ENCODE assay signal across 9 cellular contexts in genomic region chr6:26613717-26614683, GRCh38. TPM values are rescaled to one million over a fixed set of nuclear protein-coding genes. Genes with fewer than 3 reads are reported as not detected.
A peak's percentile ranks its signal among the peaks of the same experiment; 100 is the strongest.
DNase-seq lines count a peak whose midpoint lies in the region; ATAC-seq and TF ChIP-seq lines count a peak whose summit lies in the region.
"Had no signal": no experiment of that assay in that cellular context is flagged by ENCODE, and none has a peak within 500 bp of the region (broad histone marks: within the 10 kb centered on the region; RNA-seq: fewer than 3 reads in every experiment).

No MANE protein-coding gene starts in this region.

- peaks cover 39 to 58% of the 10 kb centered on the region in 2 donors for H3K27me3 Mint-ChIP-seq in CD8-positive, alpha-beta memory T cell
- H3K27me3 Mint-ChIP-seq in activated CD8-positive, alpha-beta memory T cell treated with anti-CD3 and anti-CD28 coated beads, Interleukin-2, amount 10 ng/mL, durations not matched to agents 7 days and 5 days, result peaks cover 45% of the 10 kb centered on the region
- H3K27me3 Mint-ChIP-seq in glutamatergic neuron (ENCODE audit: unreplicated experiment), result peaks cover 23% of the 10 kb centered on the region

- peak in 1 of 5 donors; percentile 50 for DNase-seq in CD8-positive, alpha-beta memory T cell
- DNase-seq in activated CD8-positive, alpha-beta memory T cell treated with anti-CD3 and anti-CD28 coated beads, Interleukin-2, amount 10 ng/mL, durations not matched to agents 7 days and 5 days, result no peak
- DNase-seq in glutamatergic neuron (peak; percentile 41), osteoblast (ENCODE audit: insufficient read length, low spot score, missing footprints) (peak; percentile 66), NCI-H226 (no peak), HuH-7 (ENCODE audit: low spot score) (no peak), AG08396 (ENCODE audit: low spot score) (no peak)
- DNase-seq: NCI-H510A had no signal

- TF ChIP-seq CTCF in glutamatergic neuron (IDR thresholded peaks at IDR 0.05; ENCODE audit: partially characterized antibody, unreplicated experiment), result no peak
- no peak for TF ChIP-seq CTCF in osteoblast (IDR thresholded peaks at IDR 0.05; ENCODE audit: extremely low read depth, low read depth, low read length)

- POLR2A ChIA-PET in CD8-positive, alpha-beta memory T cell (lab: Charles Lee), result no interaction called here

- no peak overlapping the region for H2AFZ ChIP-seq in osteoblast (ENCODE audit: low read length)

- H3K9me3 Mint-ChIP-seq in CD8-positive, alpha-beta memory T cell, result peaks cover 0 to 9% (median 0%) of the 10 kb centered on the region in 5 donors
- peaks cover 3% of the 10 kb centered on the region for H3K9me3 Mint-ChIP-seq in activated CD8-positive, alpha-beta memory T cell treated with anti-CD3 and anti-CD28 coated beads, Interleukin-2, amount 10 ng/mL, durations not matched to agents 7 days and 5 days (ENCODE audit: low read depth)
- peaks cover 9% of the 10 kb centered on the region for H3K9me3 Mint-ChIP-seq in glutamatergic neuron (ENCODE audit: unreplicated experiment)

- H3K4me1 ChIP-seq in CD8-positive, alpha-beta memory T cell (ENCODE audit: insufficient read depth, low read length), result peaks cover 14% of the 10 kb centered on the region
- H3K4me1 ChIP-seq in osteoblast (ENCODE audit: insufficient read depth, low read length), result no peaks in the 10 kb centered on the region

- peak overlapping the region in 3 of 8 donors; percentile 3 to 57 (median 47) for H3K27ac Mint-ChIP-seq in CD8-positive, alpha-beta memory T cell
- H3K27ac Mint-ChIP-seq in activated CD8-positive, alpha-beta memory T cell treated with anti-CD3 and anti-CD28 coated beads, Interleukin-2, amount 10 ng/mL, durations not matched to agents 7 days and 5 days, result no peak overlapping the region
- no peak overlapping the region for H3K27ac Mint-ChIP-seq in glutamatergic neuron (ENCODE audit: unreplicated experiment)

- no peaks in the 10 kb centered on the region for H4K20me1 ChIP-seq in osteoblast (ENCODE audit: insufficient read depth, low read length)

- H3K27me3 ChIP-seq in CD8-positive, alpha-beta memory T cell (ENCODE audit: insufficient read depth, low read length, poor library complexity, severe bottlenecking), result peaks cover 20% of the 10 kb centered on the region
- H3K27me3 ChIP-seq in osteoblast (ENCODE audit: insufficient read depth, low read length), result peaks cover 49% of the 10 kb centered on the region

- no peaks in the 10 kb centered on the region for H3K36me3 ChIP-seq in CD8-positive, alpha-beta memory T cell (ENCODE audit: insufficient read depth, low read length)
- no peaks in the 10 kb centered on the region for H3K36me3 ChIP-seq in osteoblast (ENCODE audit: insufficient read depth, low read length)

- H3K27ac ChIP-seq in CD8-positive, alpha-beta memory T cell (ENCODE audit: low read depth, low read length), result no peak overlapping the region
- H3K27ac ChIP-seq in osteoblast (ENCODE audit: low read depth, low read length), result no peak overlapping the region

- peak overlapping the region; percentile 54 for H3K4me3 ChIP-seq in CD8-positive, alpha-beta memory T cell (ENCODE audit: low read length)
- H3K4me3 ChIP-seq in osteoblast (ENCODE audit: insufficient read depth, low read length), result no peak overlapping the region

- peak overlapping the region; percentile 70 to 87 (median 74) for H3K4me3 Mint-ChIP-seq in CD8-positive, alpha-beta memory T cell
- H3K4me3 Mint-ChIP-seq in activated CD8-positive, alpha-beta memory T cell treated with anti-CD3 and anti-CD28 coated beads, Interleukin-2, amount 10 ng/mL, durations not matched to agents 7 days and 5 days, result peak overlapping the region; percentile 26
- peak overlapping the region; percentile 90 for H3K4me3 Mint-ChIP-seq in glutamatergic neuron (ENCODE audit: unreplicated experiment)

- H3K79me2 ChIP-seq in osteoblast (ENCODE audit: insufficient read depth, low read length), result no peaks in the 10 kb centered on the region

- no peak for ATAC-seq in activated CD8-positive, alpha-beta memory T cell treated with anti-CD3 and anti-CD28 coated beads, Interleukin-2, amount 10 ng/mL, durations not matched to agents 7 days and 5 days
- no peak for ATAC-seq in HG02973 (IDR thresholded peaks at IDR 0.05; ENCODE audit: unreplicated experiment)

- H3K4me2 ChIP-seq in osteoblast (ENCODE audit: insufficient read depth, low read length), result no peak overlapping the region

- peaks cover 14 to 19% (median 17%) of the 10 kb centered on the region in 3 donors for H3K4me1 Mint-ChIP-seq in CD8-positive, alpha-beta memory T cell
- peaks cover 8% of the 10 kb centered on the region for H3K4me1 Mint-ChIP-seq in activated CD8-positive, alpha-beta memory T cell treated with anti-CD3 and anti-CD28 coated beads, Interleukin-2, amount 10 ng/mL, durations not matched to agents 7 days and 5 days
- peaks cover 5% of the 10 kb centered on the region for H3K4me1 Mint-ChIP-seq in glutamatergic neuron (ENCODE audit: low read depth, unreplicated experiment)

- H3K36me3 Mint-ChIP-seq in CD8-positive, alpha-beta memory T cell, result peaks cover 0 to 11% (median 0%) of the 10 kb centered on the region in 3 donors
- H3K36me3 Mint-ChIP-seq in activated CD8-positive, alpha-beta memory T cell treated with anti-CD3 and anti-CD28 coated beads, Interleukin-2, amount 10 ng/mL, durations not matched to agents 7 days and 5 days, result no peaks in the 10 kb centered on the region
- peaks cover 7% of the 10 kb centered on the region for H3K36me3 Mint-ChIP-seq in glutamatergic neuron (ENCODE audit: unreplicated experiment)

- CTCF ChIA-PET in CD8-positive, alpha-beta memory T cell (lab: Charles Lee), result interaction anchor here (1.0 kb wide), 1 partner anchor 42 kb away, joined by 3 read pairs; no protein-coding TSS in a partner anchor
- CTCF ChIA-PET in activated CD8-positive, alpha-beta memory T cell treated with anti-CD3 and anti-CD28 coated beads, Interleukin-2, amount 10 ng/mL, durations not matched to agents 7 days and 5 days (lab: Charles Lee), result no interaction called here

- H3K9me3 ChIP-seq in CD8-positive, alpha-beta memory T cell (ENCODE audit: low read length), result no peaks in the 10 kb centered on the region
- no peaks in the 10 kb centered on the region for H3K9me3 ChIP-seq in osteoblast (ENCODE audit: low read depth, low read length)

RNA-seq across cellular contexts. Expression of gene ABT1, which starts 17.2 kb away (rescaled TPM):
- 10 to 100 TPM; 34.5 to 36.1 TPM for total RNA-seq in CD8-positive, alpha-beta memory T cell
- polyA plus RNA-seq in CD8-positive, alpha-beta memory T cell, result 39.7 TPM
- 10 to 100 TPM; 23.4 to 30.0 TPM for total RNA-seq in activated CD8-positive, alpha-beta memory T cell treated with anti-CD3 and anti-CD28 coated beads, Interleukin-2, amount 10 ng/mL, durations not matched to agents 7 days and 5 days
- total RNA-seq in glutamatergic neuron (ENCODE audit: unreplicated experiment) (15.9 TPM), osteoblast (11.2 and 11.6 TPM in 2 replicates)

RNA-seq across cellular contexts. Expression of gene ZNF322, which starts 45.5 kb away (rescaled TPM):
- total RNA-seq in CD8-positive, alpha-beta memory T cell, result 10 to 100 TPM; 13.7 to 15.2 TPM
- 9.9 TPM for polyA plus RNA-seq in CD8-positive, alpha-beta memory T cell
- total RNA-seq in activated CD8-positive, alpha-beta memory T cell treated with anti-CD3 and anti-CD28 coated beads, Interleukin-2, amount 10 ng/mL, durations not matched to agents 7 days and 5 days, result 10 to 100 TPM; 12.0 to 13.7 TPM
- 30.8 TPM for total RNA-seq in glutamatergic neuron (ENCODE audit: unreplicated experiment)
- 21.7 and 22.7 TPM in 2 replicates for total RNA-seq in osteoblast

Comparison
In these comparisons a context has a peak if more than half of its experiments do, and no peak if none do; other contexts are left out.
1. DNase-seq: peak in glutamatergic neuron (single experiment) and osteoblast (single experiment); none in activated CD8-positive, alpha-beta memory T cell treated with anti-CD3 and anti-CD28 coated beads, Interleukin-2, amount 10 ng/mL, durations not matched to agents 7 days and 5 days (single experiment), NCI-H226 (single experiment), HuH-7 (single experiment) and AG08396 (single experiment).
2. H3K4me3 Mint-ChIP-seq: peak in every context shown above with its lines; median percentile 90 in glutamatergic neuron; 74 in CD8-positive, alpha-beta memory T cell; 26 in activated CD8-positive, alpha-beta memory T cell treated with anti-CD3 and anti-CD28 coated beads, Interleukin-2, amount 10 ng/mL, durations not matched to agents 7 days and 5 days.